10 cellular contexts compared by ENCODE assay signal in the genomic region with DNA sequence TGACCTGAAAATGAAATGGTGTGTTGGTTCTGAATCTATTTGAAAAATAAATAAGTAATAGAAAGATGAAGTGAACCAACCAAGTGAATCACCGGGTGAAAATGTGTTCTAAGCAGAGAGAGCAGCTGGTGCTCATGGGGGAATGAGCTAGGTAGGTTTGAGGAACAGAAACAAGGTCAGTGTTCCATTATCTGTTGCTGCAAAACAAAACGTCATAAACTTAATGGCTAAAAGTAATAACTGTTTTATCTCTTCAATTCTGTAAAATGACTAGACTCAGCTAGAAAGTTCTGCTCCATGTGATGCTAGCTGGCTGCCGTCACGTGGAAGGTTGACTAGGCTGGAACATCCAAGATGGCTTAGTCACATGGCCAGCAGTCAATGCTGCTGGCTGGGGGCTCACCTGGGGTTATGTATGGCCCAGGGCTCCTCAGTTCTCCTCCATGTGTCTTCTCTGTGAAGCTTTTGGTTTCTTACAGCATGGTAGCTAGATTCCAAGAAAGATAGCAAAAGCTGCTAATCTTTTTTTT. TPM values are rescaled to one million over a fixed set of nuclear protein-coding genes. Genes with fewer than 3 reads are reported as not detected.
DNase-seq lines count a peak whose midpoint lies in the region; ATAC-seq, FAIRE-seq and TF ChIP-seq lines count a peak whose summit lies in the region.
"Had no signal": no experiment of that assay in that cellular context is flagged by ENCODE, and none has a peak within 500 bp of the region (broad histone marks: within the 10 kb centered on the region; RNA-seq: fewer than 3 reads in every experiment).

No MANE protein-coding gene starts in this region.

- H3K4me3 Mint-ChIP-seq in type B pancreatic cell: no peak overlapping the region

- H3K4me1 ChIP-seq in liver (ENCODE audit: control insufficient read depth in 4 of 4, insufficient read depth in 4 of 4, low read length in 3 of 4) (peaks cover 0 to 11% (median 10%) of the 10 kb centered on the region in 4 donors), HepG2 (ENCODE audit: insufficient read depth, low read length) (no peaks in the 10 kb centered on the region)

- no peaks in the 10 kb centered on the region for H4K20me1 ChIP-seq in HepG2 (ENCODE audit: insufficient read depth, low read length)
- H4K20me1 ChIP-seq: BLaER1 had no signal

- no peak for ATAC-seq in HepG2
- peak; percentile 83 for ATAC-seq in HG02763 (IDR thresholded peaks at IDR 0.05; ENCODE audit: unreplicated experiment)

- WGBS in liver: 67% methylated on average over 4 of the region's 4 CpGs
- 53% methylated on average over 4 of the region's 4 CpGs for WGBS in HepG2 (ENCODE audit: low lambda C conversion rate)

- H3K4me2 ChIP-seq in HepG2 (ENCODE audit: low read depth, low read length): no peak overlapping the region
- H3K4me2 ChIP-seq: BLaER1 had no signal

- no peaks in the 10 kb centered on the region for H3K36me3 ChIP-seq in liver (ENCODE audit: control insufficient read depth in 4 of 4, insufficient read depth in 3 of 4, low read depth in 1 of 4, low read length in 3 of 4)
- H3K36me3 ChIP-seq in HepG2 (replicated peaks in 1 of 2; ENCODE audit: control insufficient read depth in 1 of 2, insufficient read depth in 2 of 2, low read length in 2 of 2): no peaks in the 10 kb centered on the region
- H3K36me3 ChIP-seq: BLaER1 had no signal

- H3K9me3 ChIP-seq in liver (ENCODE audit: control insufficient read depth in 4 of 4, low read length in 3 of 4) (no peaks in the 10 kb centered on the region), HepG2 (ENCODE audit: low read length) (no peaks in the 10 kb centered on the region)

- TF ChIP-seq EP300 in HepG2 (IDR thresholded peaks at IDR 0.05; ENCODE audit: low read depth in 2 of 2, low read length in 2 of 2) (no peak), HepG2 (CRISPR knock-in tag; IDR thresholded peaks at IDR 0.05; ENCODE audit: borderline replicate concordance) (no peak)

- H3K9ac ChIP-seq in liver (ENCODE audit: low read depth in 1 of 2, low read length in 2 of 2) (no peak overlapping the region), HepG2 (ENCODE audit: insufficient read depth, low read depth, low read length) (no peak overlapping the region)
- H3K9ac ChIP-seq: BLaER1 had no signal

- POLR2A ChIA-PET in HepG2 (lab: Yijun Ruan, JAX) (no interaction called here), RWPE1 (lab: Yijun Ruan, JAX; ENCODE audit: low non-redundant PET) (no interaction called here)

- in situ Hi-C loops in HepG2 (cut with HindIII; ENCODE audit: extremely low pct_ligation_motif_present, low pct_unique_long_range_greater_than_20kb): no loop called here

- CTCF ChIA-PET in HepG2 (lab: Yijun Ruan, JAX; ENCODE audit: low intra/inter-chr PET ratio, low total read pairs): no interaction called here
- CTCF ChIA-PET in RWPE1 (lab: Yijun Ruan, JAX): interaction anchor here (0.5 kb wide), 1 partner anchor 474 kb away, joined by 7 read pairs; no protein-coding TSS in a partner anchor

- no peak overlapping the region for H2AFZ ChIP-seq in HepG2 (ENCODE audit: low read length)

- H3K27ac Mint-ChIP-seq in type B pancreatic cell: peak overlapping the region; percentile 52

- BruUV-seq in HepG2 (replicated peaks; lab: Mats Ljungman, UMichigan): no TSS peak

- H3K27me3 Mint-ChIP-seq in type B pancreatic cell: no peaks in the 10 kb centered on the region

- TF ChIP-seq RAD21 in liver (IDR thresholded peaks at IDR 0.05) (no peak), HepG2 (CRISPR knock-in tag; IDR thresholded peaks at IDR 0.05) (no peak)

- intact Hi-C loops in HepG2 (cut with micrococcal nuclease; ENCODE audit: unreplicated experiment): no loop called here

- no peaks in the 10 kb centered on the region for H3K79me2 ChIP-seq in HepG2 (ENCODE audit: insufficient read depth, low read length)

- no peak overlapping the region for H3K27ac ChIP-seq in liver (ENCODE audit: low read depth in 1 of 2, low read length in 2 of 2)
- no peak overlapping the region for H3K27ac ChIP-seq in HepG2 (ENCODE audit: extremely low read length, insufficient read depth, low read length)
- H3K27ac ChIP-seq in RWPE1: no peak overlapping the region
- H3K27ac ChIP-seq: BLaER1 had no signal

- DNase-seq in HepG2 (ENCODE audit: low spot score) (no peak), MV-4-11 (lab: John Stamatoyannopoulos, UW) (peak; percentile 79), type B pancreatic cell (ENCODE audit: extremely low spot score, unreplicated experiment) (no peak), HPDE6-E6E7 (ENCODE audit: extremely low spot score) (no peak), NCI-H146 treated with DMSO at 0.1 percent for 48 hours (lab: John Stamatoyannopoulos, UW; ENCODE audit: unreplicated experiment) (no peak), RWPE1 (ENCODE audit: low spot score) (no peak)
- DNase-seq: KG1 had no signal

- TF ChIP-seq POLR2A in HepG2 (IDR thresholded peaks at IDR 0.05; ENCODE audit: insufficient read depth in 1 of 2, low read depth in 2 of 2, low read length in 2 of 2): no peak

- H3K4me3 ChIP-seq in liver (ENCODE audit: low read depth in 1 of 3, low read length in 3 of 3): no peak overlapping the region
- H3K4me3 ChIP-seq in HepG2 (replicated peaks in 1 of 3; ENCODE audit: insufficient read depth in 1 of 3, low read depth in 2 of 3, low read length in 3 of 3): no peak overlapping the region
- H3K4me3 ChIP-seq: BLaER1 had no signal

- FAIRE-seq in HepG2 (lab: Jason Lieb, UNC): no peak

- no peaks in the 10 kb centered on the region for H3K27me3 ChIP-seq in liver (ENCODE audit: control insufficient read depth in 4 of 4, insufficient read depth in 4 of 4, low read length in 3 of 4)
- peaks cover 0 to 3% of the 10 kb centered on the region in 2 experiments; a peak in 1 of 5 replicates for H3K27me3 ChIP-seq in HepG2 (ENCODE audit: control insufficient read depth in 1 of 2, insufficient read depth in 2 of 2, low read length in 2 of 2)
- H3K27me3 ChIP-seq: BLaER1 had no signal

- peaks cover 8% of the 10 kb centered on the region for H3K9me3 Mint-ChIP-seq in type B pancreatic cell

- H3K4me1 Mint-ChIP-seq in type B pancreatic cell (ENCODE audit: unreplicated experiment): no peaks in the 10 kb centered on the region

- TF ChIP-seq CTCF in liver (IDR thresholded peaks at IDR 0.05; ENCODE audit: low read depth, low read length, missing input control) (no peak), HepG2 (CRISPR knock-in tag; IDR thresholded peaks at IDR 0.05) (no peak), type B pancreatic cell (conservative IDR thresholded peaks at IDR 0.05) (no peak), RWPE1 (conservative IDR thresholded peaks at IDR 0.05; ENCODE audit: low read depth) (no peak)

- no peaks in the 10 kb centered on the region for H3K36me3 Mint-ChIP-seq in type B pancreatic cell

TF ChIP-seq in liver, 16 proteins besides CTCF, POLR2A, EP300 and RAD21:
- TF ChIP-seq FOXA1 (IDR thresholded peaks at IDR 0.05) (no peak), RXRA (IDR thresholded peaks at IDR 0.05) (no peak), SP1 (IDR thresholded peaks at IDR 0.05) (peak; percentile 5), YY1 (IDR thresholded peaks at IDR 0.05) (no peak), FOXA2 (IDR thresholded peaks at IDR 0.05) (no peak), GABPA (IDR thresholded peaks at IDR 0.05 in 1 of 2, conservative IDR thresholded peaks at IDR 0.05 in 1 of 2) (no peak)

TF ChIP-seq in HepG2, 621 proteins besides CTCF, POLR2A, EP300 and RAD21 (continues in another document):
- TF ChIP-seq ZNF556 (CRISPR knock-in tag; IDR thresholded peaks at IDR 0.05; ENCODE audit: borderline replicate concordance) (no peak), ATF6 (CRISPR knock-in tag; conservative IDR thresholded peaks at IDR 0.05) (no peak), TSC22D2 (CRISPR knock-in tag; IDR thresholded peaks at IDR 0.05; ENCODE audit: borderline replicate concordance) (no peak)

RNA-seq across cellular contexts. Expression of gene SH3BP5, which starts 13.3 kb away (rescaled TPM):
- total RNA-seq in liver (10 to 100 TPM in 1 of 2 donors, 1 to 10 TPM in 1; 9.9 to 17.9 TPM), HepG2 (2016; rRNA removed; fragmentation: Illumina TruSeq; extraction: Trizol) (0.09 TPM in 1 of 2 replicates, not detected in the other), type B pancreatic cell (ENCODE audit: low replicate concordance) (31.2 and 33.4 TPM in 2 replicates)
- polyA plus RNA-seq in liver (10 to 100 TPM in 1 of 2 donors, 1 to 10 TPM in 1; 3.5 to 13.7 TPM), HepG2 (2011; rRNA removed) (0.09 and 0.16 TPM in 2 replicates)
- not detected in 2 replicates for total RNA-seq in HepG2 (2016; cell fraction: cytosol; rRNA removed; fragmentation: Illumina TruSeq; extraction: Trizol; ENCODE audit: low read depth)
- 0.06 TPM in 1 of 2 replicates, not detected in the other for total RNA-seq in HepG2 (2016; cell fraction: insoluble cytoplasmic fraction; rRNA removed; fragmentation: Illumina TruSeq; extraction: Trizol)
- total RNA-seq in HepG2 (2016; cell fraction: membrane; rRNA removed; fragmentation: Illumina TruSeq; extraction: Trizol): not detected in 2 replicates
- not detected in 2 replicates for total RNA-seq in HepG2 (2016; cell fraction: nucleus; rRNA removed; fragmentation: Illumina TruSeq; extraction: Trizol)
- 0.05 and 0.09 TPM in 2 replicates for polyA plus RNA-seq in HepG2 (2011; cell fraction: cytosol; rRNA removed)
- 0.26 TPM in 1 of 2 replicates, not detected in the other for polyA plus RNA-seq in HepG2 (2011; cell fraction: nucleus; rRNA removed)
- polyA plus RNA-seq in HepG2 (2012): 0.11 TPM in 1 of 2 replicates, not detected in the other
- polyA plus RNA-seq in HepG2 (2016; cell fraction: cytosol; fragmentation: Illumina TruSeq; extraction: Trizol; ENCODE audit: low read depth): not detected in 2 replicates
- 0.25 TPM in 1 of 2 replicates, not detected in the other for polyA plus RNA-seq in HepG2 (2016; cell fraction: insoluble cytoplasmic fraction; fragmentation: Illumina TruSeq; extraction: Trizol; ENCODE audit: low read depth)
- not detected in 2 replicates for polyA plus RNA-seq in HepG2 (2016; cell fraction: membrane; fragmentation: Illumina TruSeq; extraction: Trizol; ENCODE audit: low read depth)
- not detected in 2 replicates for polyA plus RNA-seq in HepG2 (2016; cell fraction: nucleus; fragmentation: Illumina TruSeq; extraction: Trizol; ENCODE audit: insufficient read depth, low read depth)
- 0.18 and 30.8 TPM in 2 replicates for polyA minus RNA-seq in HepG2 (2011; rRNA and poly(A)+ RNA removed; ENCODE audit: low replicate concordance)
- polyA minus RNA-seq in HepG2 (2011; cell fraction: cytosol; rRNA and poly(A)+ RNA removed): not detected in 2 replicates
- 0.52 TPM in 1 of 2 replicates, not detected in the other for polyA minus RNA-seq in HepG2 (2011; cell fraction: nucleus; rRNA and poly(A)+ RNA removed)

Comparison
In these comparisons a context has a peak if more than half of its experiments do, and no peak if none do; other contexts are left out.
1. RNA of gene SH3BP5, which starts 13.3 kb away (total RNA-seq): 31.2 to 33.4 TPM in type B pancreatic cell and 9.9 to 17.9 TPM in liver; 0.06 to 0.09 TPM in HepG2; every median in the first group is over 4 times any median in the second.